In genomic region chr14:56657604-56658003, GRCh38 we compare ENCODE assay signal across 23 cellular contexts.
DNase-seq lines count a peak whose midpoint lies in the region; ATAC-seq and TF ChIP-seq lines count a peak whose summit lies in the region.
"Had no signal": no experiment of that assay in that cellular context is flagged by ENCODE, and none has a peak within 500 bp of the region (broad histone marks: within the 10 kb centered on the region; RNA-seq: fewer than 3 reads in every experiment).

No MANE protein-coding gene starts in this region.

- H3K4me1 ChIP-seq in HUES64 (ENCODE audit: insufficient read depth, low read length), result peaks cover 16% of the 10 kb centered on the region; the same call in 1 of the 2 replicates
- H3K4me1 ChIP-seq in neural progenitor cell, result peaks cover 29% of the 10 kb centered on the region

- no peaks in the 10 kb centered on the region for H3K36me3 Mint-ChIP-seq in neural progenitor cell
- peaks cover 2% of the 10 kb centered on the region for H3K36me3 Mint-ChIP-seq in activated naive CD8-positive, alpha-beta T cell treated with anti-CD3 and anti-CD28 coated beads for 36 hours
- H3K36me3 Mint-ChIP-seq: CD8-positive, alpha-beta T cell had no signal

- H3K9me3 ChIP-seq in HUES64 (ENCODE audit: insufficient read depth, low read depth, low read length) (no peaks in the 10 kb centered on the region), neural progenitor cell (ENCODE audit: low read depth) (no peaks in the 10 kb centered on the region)
- H3K9me3 ChIP-seq: Caco-2, SJCRH30 had no signal

- H3K4me2 ChIP-seq in neural progenitor cell, result no peak overlapping the region
- H3K4me2 ChIP-seq: PC-9 had no signal

- H3K9me3 Mint-ChIP-seq in neural progenitor cell, result no peaks in the 10 kb centered on the region
- no peaks in the 10 kb centered on the region for H3K9me3 Mint-ChIP-seq in activated naive CD8-positive, alpha-beta T cell treated with anti-CD3 and anti-CD28 coated beads for 36 hours
- H3K9me3 Mint-ChIP-seq: CD8-positive, alpha-beta T cell; T-cell had no signal

- H3K4me3 ChIP-seq in HUES64 (ENCODE audit: low read length) (no peak overlapping the region), neural progenitor cell (no peak overlapping the region)
- H3K4me3 ChIP-seq: K562, PC-9, SJCRH30 had no signal

- WGBS in HUES64, result 60% methylated on average over 2 of the region's 2 CpGs

- H3K27ac ChIP-seq in HUES64 (ENCODE audit: low read depth, low read length) (peak overlapping the region; percentile 20; the same call in 1 of the 2 replicates), neural progenitor cell (no peak overlapping the region)
- H3K27ac ChIP-seq: HL-60, PC-9, SJCRH30 had no signal

- H3K9ac ChIP-seq in HUES64 (ENCODE audit: low read depth, low read length), result no peak overlapping the region
- no peak overlapping the region for H3K9ac ChIP-seq in neural progenitor cell

- peak; percentile 76 for DNase-seq in astrocyte of the hippocampus (ENCODE audit: low read depth, low spot score)
- no peak for DNase-seq in neural progenitor cell (ENCODE audit: low spot score)
- DNase-seq in kidney glomerular epithelial cell (lab: John Stamatoyannopoulos, UW), result no peak
- DNase-seq in effector CD4-positive, alpha-beta T cell, result no peak
- no peak for DNase-seq in activated naive CD8-positive, alpha-beta T cell treated with anti-CD3 and anti-CD28 coated beads for 36 hours
- DNase-seq: C1 segment of cervical spinal cord, Caco-2, DMS79 treated with DMSO at 0.1 percent for 48 hours, Kasumi-1, NCI-H1092 treated with DMSO at 0.1 percent for 48 hours, NCI-H1436, NCI-H187 treated with DMSO at 0.1 percent for 48 hours, NCI-H2227 treated with DMSO at 0.1 percent for 48 hours, NCI-H526 treated with DMSO at 0.1 percent for 48 hours, PC-9, SJCRH30, T-cell had no signal

- H2AFZ ChIP-seq in neural progenitor cell (replicated peaks), result no peak overlapping the region
- H2AFZ ChIP-seq: PC-9 had no signal

- peaks cover 11% of the 10 kb centered on the region for H3K27me3 Mint-ChIP-seq in neural progenitor cell (ENCODE audit: insufficient read depth, low read depth)
- no peaks in the 10 kb centered on the region for H3K27me3 Mint-ChIP-seq in activated naive CD8-positive, alpha-beta T cell treated with anti-CD3 and anti-CD28 coated beads for 36 hours
- H3K27me3 Mint-ChIP-seq: T-cell had no signal

- H3K36me3 ChIP-seq in HUES64 (ENCODE audit: insufficient read depth, low read length), result no peaks in the 10 kb centered on the region
- no peaks in the 10 kb centered on the region for H3K36me3 ChIP-seq in neural progenitor cell
- H3K36me3 ChIP-seq: SJCRH30 had no signal

- peaks cover 32% of the 10 kb centered on the region for H3K4me1 Mint-ChIP-seq in neural progenitor cell
- H3K4me1 Mint-ChIP-seq in activated naive CD8-positive, alpha-beta T cell treated with anti-CD3 and anti-CD28 coated beads for 36 hours, result no peaks in the 10 kb centered on the region
- H3K4me1 Mint-ChIP-seq: T-cell had no signal

- peaks cover 29% of the 10 kb centered on the region for H3F3A ChIP-seq in neural progenitor cell (ENCODE audit: low read depth)

- peaks cover 11% of the 10 kb centered on the region for H4K20me1 ChIP-seq in neural progenitor cell (ENCODE audit: low read depth)

- no peak for TF ChIP-seq CTCF in neural progenitor cell (IDR thresholded peaks at IDR 0.05)

- H3K27me3 ChIP-seq in HUES64 (ENCODE audit: insufficient read depth, low read length) (peaks cover 46% of the 10 kb centered on the region), neural progenitor cell (peaks cover 43% of the 10 kb centered on the region)
- H3K27me3 ChIP-seq: SJCRH30 had no signal

- H3K4me3 Mint-ChIP-seq in neural progenitor cell, result no peak overlapping the region
- no peak overlapping the region for H3K4me3 Mint-ChIP-seq in activated naive CD8-positive, alpha-beta T cell treated with anti-CD3 and anti-CD28 coated beads for 36 hours
- H3K4me3 Mint-ChIP-seq: CD8-positive, alpha-beta T cell; T-cell had no signal

- H3K79me2 ChIP-seq in neural progenitor cell (ENCODE audit: low read depth), result no peaks in the 10 kb centered on the region

- H3K27ac Mint-ChIP-seq in neural progenitor cell, result peak overlapping the region; percentile 70
- no peak overlapping the region for H3K27ac Mint-ChIP-seq in activated naive CD8-positive, alpha-beta T cell treated with anti-CD3 and anti-CD28 coated beads for 36 hours
- H3K27ac Mint-ChIP-seq: CD8-positive, alpha-beta T cell; T-cell had no signal

- no peak for ATAC-seq in HG02852 (IDR thresholded peaks at IDR 0.05; ENCODE audit: unreplicated experiment)
- ATAC-seq: CD8-positive, alpha-beta T cell; K562; Right ventricle myocardium inferior; T-cell had no signal
